In genomic region chr22:28883657-28883916, GRCh38 we compare ENCODE assay signal across 8 cellular contexts. TPM values are rescaled to one million over a fixed set of nuclear protein-coding genes. Genes with fewer than 3 reads are reported as not detected.
DNase-seq lines count a peak whose midpoint lies in the region; ATAC-seq and TF ChIP-seq lines count a peak whose summit lies in the region.

No MANE protein-coding gene starts in this region.

- no peak for TF ChIP-seq POLR2A in upper lobe of left lung (IDR thresholded peaks at IDR 0.05)

- H3K4me3 ChIP-seq in SJSA1, result peak overlapping the region; percentile 78
- H3K4me3 ChIP-seq in left lung, result peak overlapping the region; percentile 27 to 60
- H3K4me3 ChIP-seq in upper lobe of left lung, result peak overlapping the region in 3 of 4 donors; percentile 65 to 81 (median 73)

- no peak for TF ChIP-seq EP300 in upper lobe of left lung (IDR thresholded peaks at IDR 0.05)

- no peaks in the 10 kb centered on the region for H3K36me3 Mint-ChIP-seq in activated CD4-positive, alpha-beta memory T cell treated with anti-CD3 and anti-CD28 coated beads, Interleukin-2, amount 10 ng/mL, durations not matched to agents 7 days and 5 days (ENCODE audit: low read depth)
- no peaks in the 10 kb centered on the region for H3K36me3 Mint-ChIP-seq in activated CD4-positive, alpha-beta memory T cell treated with anti-CD3 and anti-CD28 coated beads for 36 hours

- no peaks in the 10 kb centered on the region for H3K9me3 Mint-ChIP-seq in activated CD4-positive, alpha-beta memory T cell treated with anti-CD3 and anti-CD28 coated beads, Interleukin-2, amount 10 ng/mL, durations not matched to agents 7 days and 5 days
- H3K9me3 Mint-ChIP-seq in activated CD4-positive, alpha-beta memory T cell treated with anti-CD3 and anti-CD28 coated beads for 36 hours, result no peaks in the 10 kb centered on the region

- no CpG with 5 or more reads among the region's 48 CpGs for WGBS in upper lobe of left lung, 2 donors

- CTCF ChIA-PET in activated CD4-positive, alpha-beta memory T cell treated with anti-CD3 and anti-CD28 coated beads, Interleukin-2, amount 10 ng/mL, durations not matched to agents 7 days and 5 days (lab: Charles Lee), result no interaction called here
- CTCF ChIA-PET in activated CD4-positive, alpha-beta memory T cell treated with anti-CD3 and anti-CD28 coated beads for 36 hours (lab: Charles Lee), result interaction anchor here (0.9 to 1.5 kb wide), 2 partner anchors 10 to 157 kb away, joined by 4 to 5 read pairs; no protein-coding TSS in a partner anchor

- peak overlapping the region; percentile 70 for H3K4me3 Mint-ChIP-seq in activated CD4-positive, alpha-beta memory T cell treated with anti-CD3 and anti-CD28 coated beads, Interleukin-2, amount 10 ng/mL, durations not matched to agents 7 days and 5 days
- H3K4me3 Mint-ChIP-seq in activated CD4-positive, alpha-beta memory T cell treated with anti-CD3 and anti-CD28 coated beads for 36 hours, result no peak overlapping the region

- H3K27ac ChIP-seq in SJSA1, result no peak overlapping the region
- no peak overlapping the region for H3K27ac ChIP-seq in left lung
- peak overlapping the region in 3 of 4 donors; percentile 30 to 82 (median 64) for H3K27ac ChIP-seq in upper lobe of left lung

- no peaks in the 10 kb centered on the region for H3K9me3 ChIP-seq in SJSA1 (replicated peaks)
- H3K9me3 ChIP-seq in left lung, result no peaks in the 10 kb centered on the region
- H3K9me3 ChIP-seq in upper lobe of left lung, result no peaks in the 10 kb centered on the region

- POLR2A ChIA-PET in activated CD4-positive, alpha-beta memory T cell treated with anti-CD3 and anti-CD28 coated beads, Interleukin-2, amount 10 ng/mL, durations not matched to agents 7 days and 5 days (lab: Charles Lee), result interaction anchor here (1.3 kb wide), 1 partner anchor 10 kb away, joined by 5 read pairs; no protein-coding TSS in a partner anchor
- POLR2A ChIA-PET in activated CD4-positive, alpha-beta memory T cell treated with anti-CD3 and anti-CD28 coated beads for 36 hours (lab: Charles Lee), result interaction anchor here (2.3 kb wide), 1 partner anchor 84 kb away, joined by 6 read pairs; the partner anchor contains the start of gene XBP1

- DNase-seq in activated CD4-positive, alpha-beta memory T cell treated with anti-CD3 and anti-CD28 coated beads, Interleukin-2, amount 10 ng/mL, durations not matched to agents 7 days and 5 days, result no peak
- DNase-seq in activated CD4-positive, alpha-beta memory T cell treated with anti-CD3 and anti-CD28 coated beads for 36 hours, result no peak
- DNase-seq in SJSA1 (ENCODE audit: low read depth in 1 of 2, low spot score in 2 of 2), result no peak
- DNase-seq in left lung, result no peak
- DNase-seq in upper lobe of left lung, result no peak
- DNase-seq in mucosa of gallbladder (ENCODE audit: low spot score), result no peak
- no peak for DNase-seq in COR-L47 (lab: John Stamatoyannopoulos, UW)
- no peak for DNase-seq in posterior vena cava (ENCODE audit: low spot score)

- intact Hi-C loops in activated CD4-positive, alpha-beta memory T cell treated with anti-CD3 and anti-CD28 coated beads for 36 hours (cut with micrococcal nuclease), result loop anchor here (1.0 to 5.0 kb wide), 4 partner anchors 26 to 189 kb away; partner anchors contain the start of genes HSCB and KREMEN1
- intact Hi-C loops in left lung (cut with DNase I) (no loop called here), posterior vena cava (cut with DNase I) (loop anchor here in 1 of 2 donors (10.0 kb wide), 1 partner anchor 71 kb away; no protein-coding TSS in a partner anchor)

- TF ChIP-seq CTCF in left lung (IDR thresholded peaks at IDR 0.05) (no peak), upper lobe of left lung (IDR thresholded peaks at IDR 0.05) (no peak)

- ATAC-seq in left lung (no peak), upper lobe of left lung (ENCODE audit: low FRiP score in 2 of 2) (no peak)

- no peak overlapping the region for H3K27ac Mint-ChIP-seq in activated CD4-positive, alpha-beta memory T cell treated with anti-CD3 and anti-CD28 coated beads, Interleukin-2, amount 10 ng/mL, durations not matched to agents 7 days and 5 days
- H3K27ac Mint-ChIP-seq in activated CD4-positive, alpha-beta memory T cell treated with anti-CD3 and anti-CD28 coated beads for 36 hours, result no peak overlapping the region

- H3K27me3 ChIP-seq in SJSA1 (replicated peaks), result no peaks in the 10 kb centered on the region
- peaks cover 0 to 17% of the 10 kb centered on the region in 2 donors for H3K27me3 ChIP-seq in left lung
- H3K27me3 ChIP-seq in upper lobe of left lung, result no peaks in the 10 kb centered on the region

- peaks cover 18% of the 10 kb centered on the region for H3K4me1 ChIP-seq in SJSA1 (replicated peaks)
- peaks cover 0 to 21% of the 10 kb centered on the region in 2 donors for H3K4me1 ChIP-seq in left lung
- peaks cover 16 to 39% (median 19%) of the 10 kb centered on the region in 4 donors for H3K4me1 ChIP-seq in upper lobe of left lung

- H3K4me1 Mint-ChIP-seq in activated CD4-positive, alpha-beta memory T cell treated with anti-CD3 and anti-CD28 coated beads, Interleukin-2, amount 10 ng/mL, durations not matched to agents 7 days and 5 days, result peaks cover 15% of the 10 kb centered on the region
- peaks cover 15% of the 10 kb centered on the region for H3K4me1 Mint-ChIP-seq in activated CD4-positive, alpha-beta memory T cell treated with anti-CD3 and anti-CD28 coated beads for 36 hours (ENCODE audit: low read depth)

- H3K36me3 ChIP-seq in SJSA1 (no peaks in the 10 kb centered on the region), left lung (no peaks in the 10 kb centered on the region), upper lobe of left lung (no peaks in the 10 kb centered on the region)

- H3K27me3 Mint-ChIP-seq in activated CD4-positive, alpha-beta memory T cell treated with anti-CD3 and anti-CD28 coated beads, Interleukin-2, amount 10 ng/mL, durations not matched to agents 7 days and 5 days, result peaks cover 67% of the 10 kb centered on the region
- H3K27me3 Mint-ChIP-seq in activated CD4-positive, alpha-beta memory T cell treated with anti-CD3 and anti-CD28 coated beads for 36 hours, result peaks cover 22% of the 10 kb centered on the region

RNA-seq across cellular contexts. Expression of gene ZNRF3, which starts 0.2 kb away (rescaled TPM):
- under 1 TPM; 0.40 to 0.58 TPM for total RNA-seq in activated CD4-positive, alpha-beta memory T cell treated with anti-CD3 and anti-CD28 coated beads, Interleukin-2, amount 10 ng/mL, durations not matched to agents 7 days and 5 days
- total RNA-seq in activated CD4-positive, alpha-beta memory T cell treated with anti-CD3 and anti-CD28 coated beads for 36 hours, result 1 to 10 TPM; 1.3 to 1.5 TPM
- total RNA-seq in SJSA1 (2014; rRNA removed; shearing (Covaris generic)), result 3.2 and 6.0 TPM in 2 replicates
- total RNA-seq in left lung (10 to 100 TPM in 1 of 2 donors, 1 to 10 TPM in 1; 8.8 to 13.1 TPM), upper lobe of left lung (10 to 100 TPM; 11.4 to 16.9 (median 14.4) TPM), mucosa of gallbladder (13.6 TPM), posterior vena cava (1 to 10 TPM; 7.5 to 8.5 TPM)

Comparison
In these comparisons a context has a peak if more than half of its experiments do, and no peak if none do; other contexts are left out.
1. H3K27ac ChIP-seq: peak in upper lobe of left lung (3 of 4); none in SJSA1 (single experiment) and left lung (0 of 2).
2. Peak in every context shown above with its lines, with median percentiles within 50 percentile points of each other: H3K4me3 ChIP-seq.